13 cellular contexts compared by ENCODE assay signal in the genomic region with DNA sequence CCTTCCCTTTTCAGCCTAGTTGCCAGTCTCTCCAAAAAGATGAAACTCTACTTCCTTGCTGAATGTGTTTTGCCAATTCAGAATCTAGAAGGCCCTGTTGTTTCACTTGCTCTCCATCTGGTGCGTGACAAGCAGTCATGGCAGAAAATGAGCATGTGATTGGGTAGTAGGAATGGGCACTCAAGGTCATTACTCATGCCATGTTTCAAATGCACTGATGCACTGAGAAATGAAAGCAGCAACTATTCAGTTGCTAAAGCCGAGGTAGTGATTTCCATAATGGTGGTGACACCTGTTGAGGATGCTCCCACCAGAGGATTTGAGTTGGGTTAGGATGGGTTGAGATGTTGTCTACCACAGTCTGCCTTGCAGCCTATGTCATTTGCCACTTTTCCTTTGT. TPM values are rescaled to one million over a fixed set of nuclear protein-coding genes. Genes with fewer than 3 reads are reported as not detected.
DNase-seq lines count a peak whose midpoint lies in the region; ATAC-seq and TF ChIP-seq lines count a peak whose summit lies in the region.
"Had no signal": no experiment of that assay in that cellular context is flagged by ENCODE, and none has a peak within 500 bp of the region (broad histone marks: within the 10 kb centered on the region; RNA-seq: fewer than 3 reads in every experiment).

No MANE protein-coding gene starts in this region.

- peak; percentile 30 for ATAC-seq in GM19023 (IDR thresholded peaks at IDR 0.05; ENCODE audit: unreplicated experiment)
- ATAC-seq in GM21825 (IDR thresholded peaks at IDR 0.05; ENCODE audit: unreplicated experiment): peak; percentile 41
- ATAC-seq in HG03457 (IDR thresholded peaks at IDR 0.05; ENCODE audit: unreplicated experiment): peak; percentile 33
- no peak for ATAC-seq in activated naive CD8-positive, alpha-beta T cell treated with anti-CD3 and anti-CD28 coated beads, Interleukin-2, amount 50 U/mL, for 24 hours

- H3K27ac ChIP-seq in trophoblast cell (ENCODE audit: low read depth, low read length) (no peak overlapping the region), tibial artery (peak overlapping the region in 1 of 2 donors; percentile 74)
- H3K27ac ChIP-seq: epithelial cell of prostate, neutrophil, vagina had no signal

- H3K4me1 ChIP-seq in trophoblast cell (ENCODE audit: control insufficient read depth in 1 of 2, insufficient read depth in 2 of 2, low read length in 2 of 2) (peaks cover 0 to 3% of the 10 kb centered on the region in 2 experiments), tibial artery (peaks cover 0 to 42% (median 15%) of the 10 kb centered on the region in 4 donors)
- H3K4me1 ChIP-seq: vagina had no signal

- no peak overlapping the region for H4K8ac ChIP-seq in trophoblast cell (ENCODE audit: low read depth, low read length)

- H3K36me3 ChIP-seq in trophoblast cell (ENCODE audit: control insufficient read depth in 1 of 2, insufficient read depth in 2 of 2, low read length in 2 of 2) (peaks cover 10 to 25% of the 10 kb centered on the region in 2 experiments), tibial artery (peaks cover 8 to 29% (median 19%) of the 10 kb centered on the region in 3 donors)
- H3K36me3 ChIP-seq: neutrophil, vagina had no signal

- H4K12ac ChIP-seq in trophoblast cell (ENCODE audit: low read depth, low read length): no peak overlapping the region

- no peak overlapping the region for H3K18ac ChIP-seq in trophoblast cell (ENCODE audit: low read length)

- H3K27me3 ChIP-seq in trophoblast cell (ENCODE audit: insufficient read depth, low read length) (no peaks in the 10 kb centered on the region), tibial artery (no peaks in the 10 kb centered on the region)
- H3K27me3 ChIP-seq: neutrophil, vagina had no signal

- no peak overlapping the region for H3K4ac ChIP-seq in trophoblast cell (ENCODE audit: low read depth, low read length)

- H2AK5ac ChIP-seq in trophoblast cell (ENCODE audit: low read length): no peak overlapping the region

- TF ChIP-seq CTCF in tibial artery (IDR thresholded peaks at IDR 0.05): no peak

- DNase-seq in trophoblast cell (no peak), tibial artery (no peak), CD1c-positive myeloid dendritic cell (ENCODE audit: extremely low spot score) (no peak)
- no peak for DNase-seq in stimulated activated CD4-positive, alpha-beta T cell treated with anti-CD3 and anti-CD28 coated beads, Interleukin-12 subunit alpha, Interleukin-12 subunit beta, amount 100 ng/mL, for 4 hours
- DNase-seq in activated naive CD8-positive, alpha-beta T cell treated with anti-CD3 and anti-CD28 coated beads, Interleukin-2, amount 50 U/mL, for 24 hours: no peak
- DNase-seq: KG1, NCI-H446 had no signal

- no peak overlapping the region for H3K14ac ChIP-seq in trophoblast cell (ENCODE audit: low read length)

- no peak overlapping the region for H2BK12ac ChIP-seq in trophoblast cell (ENCODE audit: low read length)

- H3K79me2 ChIP-seq in trophoblast cell (ENCODE audit: control insufficient read depth, insufficient read depth, low read length, poor library complexity): no peaks in the 10 kb centered on the region

- H3K36me3 Mint-ChIP-seq in activated naive CD8-positive, alpha-beta T cell treated with anti-CD3 and anti-CD28 coated beads, Interleukin-2, amount 50 U/mL, for 24 hours (ENCODE audit: low read depth): no peaks in the 10 kb centered on the region

- no CpG with 5 or more reads among the region's 2 CpGs for WGBS in trophoblast cell (ENCODE audit: extremely low coverage, insufficient coverage, insufficient read length)

- H3K9me3 Mint-ChIP-seq in activated naive CD8-positive, alpha-beta T cell treated with anti-CD3 and anti-CD28 coated beads, Interleukin-2, amount 50 U/mL, for 24 hours: no peaks in the 10 kb centered on the region

- H3K4me2 ChIP-seq in trophoblast cell (ENCODE audit: low read length): no peak overlapping the region

- no peak overlapping the region for H2BK120ac ChIP-seq in trophoblast cell (ENCODE audit: insufficient read depth, low read length, poor library complexity)

- H2BK5ac ChIP-seq in trophoblast cell (ENCODE audit: low read depth, low read length, poor library complexity): no peak overlapping the region

- H3K79me1 ChIP-seq in trophoblast cell (ENCODE audit: low read length): no peaks in the 10 kb centered on the region

- no peak overlapping the region for H4K91ac ChIP-seq in trophoblast cell (ENCODE audit: low read depth, low read length)

- H3K4me3 Mint-ChIP-seq in activated naive CD8-positive, alpha-beta T cell treated with anti-CD3 and anti-CD28 coated beads, Interleukin-2, amount 50 U/mL, for 24 hours: no peak overlapping the region

- peak overlapping the region; percentile 13 for H3K23ac ChIP-seq in trophoblast cell (ENCODE audit: low read length)

- H3K27ac Mint-ChIP-seq in activated naive CD8-positive, alpha-beta T cell treated with anti-CD3 and anti-CD28 coated beads, Interleukin-2, amount 50 U/mL, for 24 hours: no peak overlapping the region

- H3K9me3 ChIP-seq in trophoblast cell (ENCODE audit: insufficient read depth, low read depth, low read length) (no peaks in the 10 kb centered on the region), tibial artery (no peaks in the 10 kb centered on the region)
- H3K9me3 ChIP-seq: neutrophil, vagina had no signal

- H3K27me3 Mint-ChIP-seq in activated naive CD8-positive, alpha-beta T cell treated with anti-CD3 and anti-CD28 coated beads, Interleukin-2, amount 50 U/mL, for 24 hours: peaks cover 2% of the 10 kb centered on the region

- no peak overlapping the region for H3K9ac ChIP-seq in trophoblast cell (ENCODE audit: low read length)

- no peak overlapping the region for H2AFZ ChIP-seq in trophoblast cell (ENCODE audit: insufficient read depth, low read length, poor library complexity)

- H3K4me1 Mint-ChIP-seq in activated naive CD8-positive, alpha-beta T cell treated with anti-CD3 and anti-CD28 coated beads, Interleukin-2, amount 50 U/mL, for 24 hours: peaks cover 15% of the 10 kb centered on the region

- H3K4me3 ChIP-seq in trophoblast cell (ENCODE audit: low read depth, low read length): no peak overlapping the region
- H3K4me3 ChIP-seq in tibial artery: no peak overlapping the region
- H3K4me3 ChIP-seq: vagina had no signal

- intact Hi-C loops in tibial artery (cut with DNase I; ENCODE audit: low total_unique reads): no loop called here

RNA-seq across cellular contexts. Expression of gene ZBTB38, which starts 12.7 kb away (rescaled TPM):
- polyA plus RNA-seq in trophoblast cell (2013): 38.2 and 38.5 TPM in 2 replicates
